Comparison of ENCODE assay signal across 10 cellular contexts in the genomic region with DNA sequence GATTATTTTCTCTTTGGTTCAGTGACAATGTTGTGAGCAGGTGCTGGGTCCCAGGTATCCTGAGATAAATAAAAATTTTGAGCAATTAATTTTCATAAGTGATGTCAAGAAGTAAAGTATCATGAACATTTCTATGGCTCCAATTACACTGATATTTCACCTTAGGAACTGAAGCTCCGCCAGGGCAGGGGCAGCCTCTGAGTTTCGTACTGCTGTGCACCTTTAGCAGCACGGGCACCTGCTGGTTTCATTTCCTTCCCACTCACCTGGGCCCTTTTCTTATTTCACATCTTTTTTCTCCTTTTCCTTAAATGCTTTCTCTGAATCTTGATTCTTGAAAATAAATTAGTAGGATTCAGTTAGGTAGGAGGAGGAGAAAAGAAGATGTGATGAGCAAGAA. TPM values are rescaled to one million over a fixed set of nuclear protein-coding genes. Genes with fewer than 3 reads are reported as not detected.
DNase-seq lines count a peak whose midpoint lies in the region; ATAC-seq and TF ChIP-seq lines count a peak whose summit lies in the region.
"Had no signal": no experiment of that assay in that cellular context is flagged by ENCODE, and none has a peak within 500 bp of the region (broad histone marks: within the 10 kb centered on the region; RNA-seq: fewer than 3 reads in every experiment).

No MANE protein-coding gene starts in this region.

- H2BK12ac ChIP-seq in H9 (ENCODE audit: insufficient read length, low read depth, low read length) = no peak overlapping the region

- H3K9me3 ChIP-seq in H9 (ENCODE audit: control insufficient read depth, low read depth, low read length) = no peaks in the 10 kb centered on the region

- H3K27me3 Mint-ChIP-seq in CD14-positive monocyte (ENCODE audit: low read depth in 3 of 3) = peaks cover 0 to 2% (median 1%) of the 10 kb centered on the region in 3 donors
- peaks cover 38% of the 10 kb centered on the region for H3K27me3 Mint-ChIP-seq in H9 (ENCODE audit: low read depth)
- no peaks in the 10 kb centered on the region for H3K27me3 Mint-ChIP-seq in activated T-helper 2 cell treated with anti-CD3 and anti-CD28 coated beads, Interferon-gamma antibody, Interleukin-2, Interleukin-4, amounts not matched to agents 10 μg/mL and 5 μg/mL and 100 μg/mL, durations not matched to agents 14 hours and 24 hours and 36 hours (ENCODE audit: low read depth)
- peaks cover 9% of the 10 kb centered on the region for H3K27me3 Mint-ChIP-seq in mesothelial cell of epicardium (ENCODE audit: low read depth)

- no CpG with 5 or more reads among the region's 3 CpGs for whole genome bisulfite sequencing in H9 (ENCODE audit: extremely low coverage, insufficient read length, low lambda C conversion rate)

- peaks cover 3% of the 10 kb centered on the region in 2 donors for H3K36me3 Mint-ChIP-seq in CD14-positive monocyte
- no peaks in the 10 kb centered on the region for H3K36me3 Mint-ChIP-seq in H9 (ENCODE audit: insufficient read depth in 1 of 3, low read depth in 3 of 3)
- peaks cover 20% of the 10 kb centered on the region for H3K36me3 Mint-ChIP-seq in activated T-helper 2 cell treated with anti-CD3 and anti-CD28 coated beads, Interferon-gamma antibody, Interleukin-2, Interleukin-4, amounts not matched to agents 10 μg/mL and 5 μg/mL and 100 μg/mL, durations not matched to agents 14 hours and 24 hours and 36 hours (ENCODE audit: low read depth)
- H3K36me3 Mint-ChIP-seq in mesothelial cell of epicardium = no peaks in the 10 kb centered on the region

- H3K27me3 ChIP-seq in H9 (ENCODE audit: insufficient read depth, low read length) = peaks cover 8% of the 10 kb centered on the region; the same call in 1 of the 2 replicates

- H3K4me2 ChIP-seq in H9 (ENCODE audit: insufficient read depth, insufficient read length, low read length) = no peak overlapping the region

- no peak overlapping the region for H2BK15ac ChIP-seq in H9 (ENCODE audit: low read depth, low read length)

- H3K23ac ChIP-seq in H9 (ENCODE audit: insufficient read length, low read depth, low read length) = no peak overlapping the region

- no peaks in the 10 kb centered on the region for H4K20me1 ChIP-seq in H9 (ENCODE audit: control insufficient read depth, insufficient read depth, insufficient read length)

- H3K14ac ChIP-seq in H9 (ENCODE audit: insufficient read depth, low read length) = no peak overlapping the region

- peak overlapping the region in 1 of 2 donors; percentile 43 for H3K4me3 Mint-ChIP-seq in CD14-positive monocyte
- peak overlapping the region; percentile 78 to 88 for H3K4me3 Mint-ChIP-seq in H9
- H3K4me3 Mint-ChIP-seq in activated T-helper 2 cell treated with anti-CD3 and anti-CD28 coated beads, Interferon-gamma antibody, Interleukin-2, Interleukin-4, amounts not matched to agents 10 μg/mL and 5 μg/mL and 100 μg/mL, durations not matched to agents 14 hours and 24 hours and 36 hours (ENCODE audit: low read depth) = peak overlapping the region; percentile 90
- peak overlapping the region; percentile 82 for H3K4me3 Mint-ChIP-seq in mesothelial cell of epicardium

- ATAC-seq in HG03280 (IDR thresholded peaks at IDR 0.05; ENCODE audit: unreplicated experiment) (no peak), GM21786 (IDR thresholded peaks at IDR 0.05; ENCODE audit: unreplicated experiment) (no peak), GM19351 (IDR thresholded peaks at IDR 0.05; ENCODE audit: unreplicated experiment) (no peak)

- no peak overlapping the region for H3T11ph ChIP-seq in H9 (ENCODE audit: low read length)

- DNase-seq in CD14-positive monocyte (ENCODE audit: low spot score) = no peak
- DNase-seq in H9 = no peak
- DNase-seq in activated T-helper 2 cell treated with anti-CD3 and anti-CD28 coated beads, Interferon-gamma antibody, Interleukin-2, Interleukin-4, amounts not matched to agents 10 μg/mL and 5 μg/mL and 100 μg/mL, durations not matched to agents 14 hours and 24 hours and 36 hours (ENCODE audit: low spot score) = no peak
- no peak for DNase-seq in mesothelial cell of epicardium (ENCODE audit: low spot score in 2 of 2, unreplicated experiment in 2 of 2)
- DNase-seq in NK-92 treated with Interleukin-12 subunit alpha and Interleukin-12 subunit beta, amount 100 ng/mL, for 24 hours (lab: John Stamatoyannopoulos, UW) = no peak
- DNase-seq: COR-L47, NCI-H2227 treated with DMSO at 0.1 percent for 48 hours had no signal

- no peak overlapping the region for H3K9ac ChIP-seq in H9 (ENCODE audit: extremely low read depth, insufficient read length, low read length)

- H3K4me1 Mint-ChIP-seq in CD14-positive monocyte (peaks cover 32% of the 10 kb centered on the region), H9 (peaks cover 12 to 13% of the 10 kb centered on the region in 2 experiments), mesothelial cell of epicardium (peaks cover 7% of the 10 kb centered on the region)
- peaks cover 33% of the 10 kb centered on the region for H3K4me1 Mint-ChIP-seq in activated T-helper 2 cell treated with anti-CD3 and anti-CD28 coated beads, Interferon-gamma antibody, Interleukin-2, Interleukin-4, amounts not matched to agents 10 μg/mL and 5 μg/mL and 100 μg/mL, durations not matched to agents 14 hours and 24 hours and 36 hours (ENCODE audit: low read depth)

- no peak overlapping the region for H3K4ac ChIP-seq in H9 (ENCODE audit: low read depth, low read length)

- no peaks in the 10 kb centered on the region for H3K79me2 ChIP-seq in H9 (ENCODE audit: insufficient read depth, low read length)

- intact Hi-C loops in CD14-positive monocyte (cut with micrococcal nuclease) = loop anchor here (5.0 to 10.0 kb wide), 4 partner anchors 52 to 182 kb away; no protein-coding TSS in a partner anchor
- intact Hi-C loops in activated T-helper 2 cell treated with anti-CD3 and anti-CD28 coated beads, Interferon-gamma antibody, Interleukin-2, Interleukin-4, amounts not matched to agents 10 μg/mL and 5 μg/mL and 100 μg/mL, durations not matched to agents 14 hours and 24 hours and 36 hours (cut with micrococcal nuclease) = loop anchor here (1.0 to 10.0 kb wide), 3 partner anchors 21 to 208 kb away; no protein-coding TSS in a partner anchor

- H3K27ac ChIP-seq in H9 (ENCODE audit: insufficient read length, low read depth, low read length) = no peak overlapping the region

- H2AK5ac ChIP-seq in H9 (ENCODE audit: insufficient read length, low read length) = no peak overlapping the region

- no peak overlapping the region for H4K91ac ChIP-seq in H9 (ENCODE audit: insufficient read length, low read depth, low read length)

- no peak overlapping the region for H2BK20ac ChIP-seq in H9 (ENCODE audit: low read depth, low read length, poor library complexity, severe bottlenecking)

- H2AFZ ChIP-seq in H9 (ENCODE audit: low read length) = no peak overlapping the region

- no peak overlapping the region for H4K5ac ChIP-seq in H9 (ENCODE audit: insufficient read length, low read depth, low read length)

- no peak overlapping the region for H2BK120ac ChIP-seq in H9 (ENCODE audit: low read depth, low read length, poor library complexity, severe bottlenecking)

- no peak overlapping the region for H2BK5ac ChIP-seq in H9 (ENCODE audit: insufficient read length, low read length)

- no peak overlapping the region for H4K8ac ChIP-seq in H9 (replicated peaks; ENCODE audit: insufficient read length, low read depth, low read length)

- H3K9me3 Mint-ChIP-seq in CD14-positive monocyte = peaks cover 0 to 2% (median 0%) of the 10 kb centered on the region in 7 donors
- H3K9me3 Mint-ChIP-seq in H9 = no peaks in the 10 kb centered on the region
- H3K9me3 Mint-ChIP-seq in activated T-helper 2 cell treated with anti-CD3 and anti-CD28 coated beads, Interferon-gamma antibody, Interleukin-2, Interleukin-4, amounts not matched to agents 10 μg/mL and 5 μg/mL and 100 μg/mL, durations not matched to agents 14 hours and 24 hours and 36 hours = no peaks in the 10 kb centered on the region
- H3K9me3 Mint-ChIP-seq in mesothelial cell of epicardium = no peaks in the 10 kb centered on the region

- no peak for TF ChIP-seq CTCF in CD14-positive monocyte (IDR thresholded peaks at IDR 0.05)
- TF ChIP-seq CTCF in H9 (conservative IDR thresholded peaks at IDR 0.05) = no peak
- TF ChIP-seq CTCF in mesothelial cell of epicardium (IDR thresholded peaks at IDR 0.05; ENCODE audit: unreplicated experiment) = no peak

- peaks cover 8% of the 10 kb centered on the region for H3K23me2 ChIP-seq in H9 (ENCODE audit: insufficient read length, low read depth, low read length, poor library complexity, severe bottlenecking)

- H3K18ac ChIP-seq in H9 (ENCODE audit: insufficient read length, low read depth, low read length) = no peak overlapping the region

- H3K27ac Mint-ChIP-seq in CD14-positive monocyte (peak overlapping the region in 6 of 7 donors; percentile 92 to 96 (median 94)), H9 (no peak overlapping the region), mesothelial cell of epicardium (no peak overlapping the region)
- peak overlapping the region; percentile 97 for H3K27ac Mint-ChIP-seq in activated T-helper 2 cell treated with anti-CD3 and anti-CD28 coated beads, Interferon-gamma antibody, Interleukin-2, Interleukin-4, amounts not matched to agents 10 μg/mL and 5 μg/mL and 100 μg/mL, durations not matched to agents 14 hours and 24 hours and 36 hours

- H3K56ac ChIP-seq in H9 (ENCODE audit: insufficient read length, low read depth, low read length) = no peak overlapping the region

- H3K79me1 ChIP-seq in H9 (ENCODE audit: insufficient read depth, low read depth, low read length, poor library complexity, severe bottlenecking) = no peaks in the 10 kb centered on the region

- H3K4me1 ChIP-seq in H9 (ENCODE audit: insufficient read depth, low read length) = no peaks in the 10 kb centered on the region; the same call in 1 of the 2 replicates

RNA-seq across cellular contexts. Expression of a gene that starts 1.2 kb away (rescaled TPM):
- 10 to 100 TPM; 11.8 to 12.6 TPM for polyA plus RNA-seq in CD14-positive monocyte
- total RNA-seq in H9 (2021) (4.6 and 5.4 TPM in 2 replicates), mesothelial cell of epicardium (13.9 to 15.5 TPM (median 15.0 TPM) in 3 replicates)
- total RNA-seq in activated T-helper 2 cell treated with anti-CD3 and anti-CD28 coated beads, Interferon-gamma antibody, Interleukin-2, Interleukin-4, amounts not matched to agents 10 μg/mL and 5 μg/mL and 100 μg/mL, durations not matched to agents 14 hours and 24 hours and 36 hours = 34.5 and 38.6 TPM in 2 replicates

Comparison
In these comparisons a context has a peak if more than half of its experiments do, and no peak if none do; other contexts are left out.
1. H3K27ac Mint-ChIP-seq: peak in CD14-positive monocyte (6 of 7) and activated T-helper 2 cell treated with anti-CD3 and anti-CD28 coated beads, Interferon-gamma antibody, Interleukin-2, Interleukin-4, amounts not matched to agents 10 μg/mL and 5 μg/mL and 100 μg/mL, durations not matched to agents 14 hours and 24 hours and 36 hours (single experiment); none in H9 (0 of 3) and mesothelial cell of epicardium (single experiment).